Comparison of ENCODE assay signal across 8 cellular contexts in the genomic region with DNA sequence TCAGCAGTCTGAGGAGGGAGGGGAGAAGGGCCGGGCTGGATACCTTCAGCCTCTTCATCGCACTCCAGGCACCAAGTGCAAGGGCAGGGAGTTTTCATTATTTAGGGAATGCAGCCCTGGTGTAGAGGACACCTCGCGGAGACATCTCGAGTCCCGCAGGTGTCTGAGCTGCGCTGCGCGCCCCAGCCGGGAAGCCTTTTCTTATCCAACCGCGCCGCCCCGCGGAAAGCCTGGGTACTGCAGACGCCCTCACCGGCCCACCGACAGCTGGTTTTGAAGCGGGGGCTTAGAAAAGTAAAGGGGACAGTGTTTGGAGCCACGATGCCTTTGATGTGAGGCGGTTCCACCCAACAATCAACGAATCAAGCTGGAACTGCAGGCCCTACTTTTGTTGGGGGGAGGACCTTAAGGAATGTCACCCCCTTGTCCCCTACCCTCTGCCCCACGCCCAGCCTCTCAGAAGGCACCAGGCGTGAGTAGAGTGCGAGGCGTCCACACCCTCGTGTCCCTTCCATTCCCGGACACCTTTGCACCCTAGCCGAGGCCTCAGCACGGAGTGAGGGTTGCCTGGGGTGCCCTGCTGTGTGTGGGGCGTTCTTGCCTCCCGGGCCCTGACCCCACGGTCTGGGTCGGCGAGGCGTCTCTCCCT. TPM values are rescaled to one million over a fixed set of nuclear protein-coding genes. Genes with fewer than 3 reads are reported as not detected.
A peak's percentile ranks its signal among the peaks of the same experiment; 100 is the strongest.
DNase-seq lines count a peak whose midpoint lies in the region; ATAC-seq and TF ChIP-seq lines count a peak whose summit lies in the region.

No MANE protein-coding gene starts in this region.

- ATAC-seq in HG03442 (IDR thresholded peaks at IDR 0.05; ENCODE audit: unreplicated experiment) (peak; percentile 30), omental fat pad (ENCODE audit: low FRiP score) (peak; percentile 35), HG03469 (IDR thresholded peaks at IDR 0.05; ENCODE audit: unreplicated experiment) (no peak)

- H3K4me3 ChIP-seq in Peyer's patch (peak overlapping the region in 3 of 4 donors; percentile 35 to 48 (median 42)), testis (peak overlapping the region; percentile 36 to 56)

- intact Hi-C loops in testis (cut with DNase I; ENCODE audit: low total_unique reads) = loop anchor here (10.0 kb wide), 1 partner anchor 640 kb away; no protein-coding TSS in a partner anchor

- no peaks in the 10 kb centered on the region for H3K9me3 ChIP-seq in Peyer's patch
- H3K9me3 ChIP-seq in testis = no peaks in the 10 kb centered on the region

- peak; percentile 69 for DNase-seq in Daoy (ENCODE audit: low read depth)
- peak; percentile 62 to 80 (median 78) for DNase-seq in Peyer's patch
- peak; percentile 93 for DNase-seq in activated effector memory CD4-positive, alpha-beta T cell treated with anti-CD3 and anti-CD28 coated beads, Interleukin-2, amount 50 U/mL, for 16 hours
- DNase-seq in foreskin melanocyte = peak; percentile 33
- DNase-seq in omental fat pad (ENCODE audit: low spot score) = peak; percentile 62
- DNase-seq in testis = peak; percentile 87

- TF ChIP-seq CTCF in Peyer's patch (IDR thresholded peaks at IDR 0.05) (peak; percentile 80 to 96 (median 90)), omental fat pad (IDR thresholded peaks at IDR 0.05) (peak in 2 of 3 donors; percentile 75 to 89), testis (IDR thresholded peaks at IDR 0.05) (peak; percentile 83 to 96 (median 96))

- TF ChIP-seq POLR2A in Peyer's patch (IDR thresholded peaks at IDR 0.05) (no peak), testis (IDR thresholded peaks at IDR 0.05) (no peak)

- H3K36me3 ChIP-seq in Peyer's patch = no peaks in the 10 kb centered on the region
- H3K36me3 ChIP-seq in testis (ENCODE audit: low read depth, missing control alignments) = no peaks in the 10 kb centered on the region

- no peak overlapping the region for H3K27ac ChIP-seq in Peyer's patch
- no peak overlapping the region for H3K27ac ChIP-seq in testis

- peaks cover 0 to 38% of the 10 kb centered on the region in 2 donors for H3K27me3 ChIP-seq in Peyer's patch
- H3K27me3 ChIP-seq in testis = no peaks in the 10 kb centered on the region

- WGBS in testis, 2 donors = 0 to 1% methylated on average over 13 to 36 of the region's 36 CpGs

- peaks cover 0 to 27% (median 14%) of the 10 kb centered on the region in 4 donors for H3K4me1 ChIP-seq in Peyer's patch
- H3K4me1 ChIP-seq in testis = peaks cover 17% of the 10 kb centered on the region

RNA-seq across cellular contexts. Expression of gene NKX2-2, which starts 8.6 kb away (rescaled TPM):
- total RNA-seq in Daoy (2014; rRNA removed; shearing (Covaris generic)) = 1.4 and 3.7 TPM in 2 replicates
- total RNA-seq in Peyer's patch (1 to 10 TPM; 1.7 to 3.9 (median 2.9) TPM), omental fat pad (not detected), testis (under 1 TPM in 1 of 2 donors, not detected in 1; 0.16 TPM)
- polyA plus RNA-seq in testis (ENCODE audit: insufficient read depth, low read depth, low replicate concordance) = not detected

Comparison
In these comparisons a context has a peak if more than half of its experiments do, and no peak if none do; other contexts are left out.
1. DNase-seq: peak in every context shown above with its lines; median percentile 93 in activated effector memory CD4-positive, alpha-beta T cell treated with anti-CD3 and anti-CD28 coated beads, Interleukin-2, amount 50 U/mL, for 16 hours; 87 in testis; 78 in Peyer's patch; 69 in Daoy; 62 in omental fat pad; 33 in foreskin melanocyte.